In genomic region chr1:84301759-84302380, GRCh38 we compare ENCODE assay signal across 8 cellular contexts. TPM values are rescaled to one million over a fixed set of nuclear protein-coding genes. Genes with fewer than 3 reads are reported as not detected.
DNase-seq lines count a peak whose midpoint lies in the region; ATAC-seq, FAIRE-seq and TF ChIP-seq lines count a peak whose summit lies in the region.

No MANE protein-coding gene starts in this region.

- H3K4me3 ChIP-seq in testis = no peak overlapping the region
- H3K4me3 ChIP-seq in brain microvascular endothelial cell (ENCODE audit: low read depth, low read length) = no peak overlapping the region

- peaks cover 1% of the 10 kb centered on the region for H3K9me3 Mint-ChIP-seq in activated CD4-positive, alpha-beta T cell treated with anti-CD3 and anti-CD28 coated beads for 36 hours (ENCODE audit: low read depth)

- WGBS in testis, 2 donors = 15 to 30% methylated on average over 6 of the region's 6 CpGs

- CTCF ChIA-PET in activated CD4-positive, alpha-beta T cell treated with anti-CD3 and anti-CD28 coated beads for 36 hours (lab: Charles Lee) = interaction anchor here (0.6 to 2.1 kb wide), 9 partner anchors 9 to 256 kb away, joined by 3 to 7 read pairs (median 3); partner anchors contain the start of gene PRKACB

- peak overlapping the region; percentile 17 for H3K27ac Mint-ChIP-seq in activated CD4-positive, alpha-beta T cell treated with anti-CD3 and anti-CD28 coated beads for 36 hours

- peaks cover 1% of the 10 kb centered on the region for H3K36me3 Mint-ChIP-seq in activated CD4-positive, alpha-beta T cell treated with anti-CD3 and anti-CD28 coated beads for 36 hours (ENCODE audit: low read depth)

- no peak for DNase-seq in activated CD4-positive, alpha-beta T cell treated with anti-CD3 and anti-CD28 coated beads for 36 hours
- DNase-seq in activated CD4-positive, alpha-beta T cell treated with anti-CD3 and anti-CD28 coated beads, Interleukin-2, amount 50 U/mL, for 48 hours = no peak
- DNase-seq in kidney tubule cell (ENCODE audit: low spot score) (peak; percentile 5), testis (no peak), RCC 7860 (ENCODE audit: low spot score) (no peak), brain microvascular endothelial cell (no peak)

- TF ChIP-seq CTCF in VCaP (conservative IDR thresholded peaks at IDR 0.05) = no peak
- no peak for TF ChIP-seq CTCF in testis (IDR thresholded peaks at IDR 0.05)
- no peak for TF ChIP-seq CTCF in brain microvascular endothelial cell (IDR thresholded peaks at IDR 0.05; ENCODE audit: low read depth, low read length, missing control alignments)

- H3K27me3 Mint-ChIP-seq in activated CD4-positive, alpha-beta T cell treated with anti-CD3 and anti-CD28 coated beads for 36 hours = peaks cover 3% of the 10 kb centered on the region

- H3K4me1 Mint-ChIP-seq in activated CD4-positive, alpha-beta T cell treated with anti-CD3 and anti-CD28 coated beads for 36 hours = peaks cover 43% of the 10 kb centered on the region

- H3K27me3 ChIP-seq in testis (no peaks in the 10 kb centered on the region), brain microvascular endothelial cell (replicated peaks) (no peaks in the 10 kb centered on the region)

- peaks cover 29% of the 10 kb centered on the region for H3K4me1 ChIP-seq in testis

- no peak for FAIRE-seq in RCC 7860 (lab: Jason Lieb, UNC)

- H3K36me3 ChIP-seq in testis (ENCODE audit: low read depth, missing control alignments) (no peaks in the 10 kb centered on the region), brain microvascular endothelial cell (replicated peaks) (no peaks in the 10 kb centered on the region)

- TF ChIP-seq POLR2A in testis (IDR thresholded peaks at IDR 0.05) = no peak

- in situ Hi-C loops in brain microvascular endothelial cell (cut with HindIII; ENCODE audit: low pct_ligation_motif_present, low sequenced_read_pairs) = no loop called here

- H3K4me3 Mint-ChIP-seq in activated CD4-positive, alpha-beta T cell treated with anti-CD3 and anti-CD28 coated beads for 36 hours = peak overlapping the region; percentile 64

- ATAC-seq in activated CD4-positive, alpha-beta T cell treated with anti-CD3 and anti-CD28 coated beads for 36 hours = peak; percentile 53
- ATAC-seq in HG02798 (IDR thresholded peaks at IDR 0.05; ENCODE audit: poor library complexity, unreplicated experiment) = no peak

- POLR2A ChIA-PET in activated CD4-positive, alpha-beta T cell treated with anti-CD3 and anti-CD28 coated beads for 36 hours (lab: Charles Lee) = interaction anchor here (0.7 kb wide), 1 partner anchor 123 kb away, joined by 3 read pairs; no protein-coding TSS in a partner anchor

- no peaks in the 10 kb centered on the region for H3K9me3 ChIP-seq in testis

- H3K27ac ChIP-seq in VCaP (peak overlapping the region; percentile 93), testis (peak overlapping the region; percentile 66 to 72), brain microvascular endothelial cell (no peak overlapping the region)

- intact Hi-C loops in activated CD4-positive, alpha-beta T cell treated with anti-CD3 and anti-CD28 coated beads for 36 hours (cut with DNase I, micrococcal nuclease) = loop anchor here (1.0 to 10.0 kb wide), 5 partner anchors 133 to 450 kb away; partner anchors contain the start of gene CTBS (in 1 of the 2)
- intact Hi-C loops in testis (cut with DNase I; ENCODE audit: low total_unique reads) = no loop called here

RNA-seq across cellular contexts. Expression of gene SAMD13, which starts 0.4 kb away (rescaled TPM):
- 1 to 10 TPM; 1.0 to 1.2 TPM for total RNA-seq in activated CD4-positive, alpha-beta T cell treated with anti-CD3 and anti-CD28 coated beads for 36 hours
- total RNA-seq in testis = 1 to 10 TPM; 6.1 to 6.6 TPM
- 31.9 TPM for polyA plus RNA-seq in testis (ENCODE audit: insufficient read depth, low read depth, low replicate concordance)
